Comparison of ENCODE assay signal across 8 cellular contexts in genomic region chr1:179080866-179081695, GRCh38. TPM values are rescaled to one million over a fixed set of nuclear protein-coding genes. Genes with fewer than 3 reads are reported as not detected.
DNase-seq lines count a peak whose midpoint lies in the region; ATAC-seq and TF ChIP-seq lines count a peak whose summit lies in the region.

No MANE protein-coding gene starts in this region.

- in situ Hi-C loops in Panc1 (cut with HindIII; ENCODE audit: low pct_unique_long_range_greater_than_20kb, low sequenced_read_pairs), result no loop called here

- no peak for TF ChIP-seq CTCF in Panc1 (IDR thresholded peaks at IDR 0.05)
- TF ChIP-seq CTCF in colonic mucosa (IDR thresholded peaks at IDR 0.05), result no peak

- peak overlapping the region; percentile 74 to 85 for H3K4me3 ChIP-seq in Panc1 (ENCODE audit: low read depth in 2 of 2, low read length in 2 of 2)
- H3K4me3 ChIP-seq in colonic mucosa, result peak overlapping the region; percentile 99
- peak overlapping the region; percentile 76 for H3K4me3 ChIP-seq in urinary bladder (ENCODE audit: low read depth, low read length)

- H3K4me1 ChIP-seq in Panc1 (ENCODE audit: control insufficient read depth, insufficient read depth, low read length) (peaks cover 5% of the 10 kb centered on the region; the same call in 1 of the 2 replicates), colonic mucosa (peaks cover 5% of the 10 kb centered on the region), urinary bladder (ENCODE audit: insufficient read depth) (peaks cover 3% of the 10 kb centered on the region)

- CTCF ChIA-PET in Panc1 (lab: Charles Lee), result interaction anchor here (0.6 kb wide), 1 partner anchor 249 kb away, joined by 3 read pairs; no protein-coding TSS in a partner anchor

- POLR2A ChIA-PET in Panc1 (lab: Charles Lee), result interaction anchor here (0.7 kb wide), 1 partner anchor 170 kb away, joined by 11 read pairs; no protein-coding TSS in a partner anchor

- BruUV-seq in Panc1 (replicated peaks; lab: Mats Ljungman, UMichigan), result TSS peak; percentile 90

- WGBS in urinary bladder, result 35% methylated on average over 18 of the region's 18 CpGs

- H3K9ac ChIP-seq in colonic mucosa (ENCODE audit: low read depth in 2 of 2, low read length in 2 of 2), result peak overlapping the region; percentile 94 to 96

- no peaks in the 10 kb centered on the region for H3K9me3 ChIP-seq in Panc1 (ENCODE audit: control insufficient read depth, insufficient read depth, low read depth, low read length)
- no peaks in the 10 kb centered on the region for H3K9me3 ChIP-seq in colonic mucosa

- H3K27ac ChIP-seq in Panc1 (ENCODE audit: low read length), result peak overlapping the region; percentile 91
- peak overlapping the region; percentile 92 for H3K27ac ChIP-seq in colonic mucosa
- no peak overlapping the region for H3K27ac ChIP-seq in urinary bladder (ENCODE audit: low read depth)

- H3K36me3 ChIP-seq in Panc1 (ENCODE audit: control insufficient read depth, insufficient read depth, low read length) (peaks cover 2% of the 10 kb centered on the region; the same call in 1 of the 2 replicates), colonic mucosa (no peaks in the 10 kb centered on the region), urinary bladder (ENCODE audit: insufficient read depth) (no peaks in the 10 kb centered on the region)

- DNase-seq in CD1c-positive myeloid dendritic cell (ENCODE audit: extremely low spot score) (peak; percentile 87), Panc1 (ENCODE audit: low read depth, low spot score) (no peak), colonic mucosa (no peak), myocyte (ENCODE audit: low read depth) (peak; percentile 32), NCI-H446 (lab: John Stamatoyannopoulos, UW) (no peak)

- ATAC-seq in GM21526 (IDR thresholded peaks at IDR 0.05; ENCODE audit: low FRiP score, unreplicated experiment), result peak; percentile 21
- ATAC-seq in Panc1, result peak; percentile 2
- no peak for ATAC-seq in HG03095 (IDR thresholded peaks at IDR 0.05; ENCODE audit: unreplicated experiment)

- H3K27me3 ChIP-seq in Panc1 (ENCODE audit: control insufficient read depth, insufficient read depth, low read length), result no peaks in the 10 kb centered on the region
- no peaks in the 10 kb centered on the region for H3K27me3 ChIP-seq in colonic mucosa

- intact Hi-C loops in Panc1 (cut with micrococcal nuclease; ENCODE audit: unreplicated experiment), result loop anchor here (2.0 to 10.0 kb wide), 3 partner anchors 114 to 288 kb away; partner anchors contain the start of gene SOAT1
- intact Hi-C loops in colonic mucosa (cut with DNase I), result loop anchor here (10.0 kb wide), 1 partner anchor 114 kb away; no protein-coding TSS in a partner anchor

RNA-seq across cellular contexts. Expression of gene TOR3A, which starts 0.8 kb away (rescaled TPM):
- total RNA-seq in Panc1 (2021; ENCODE audit: unreplicated experiment) (51.5 TPM), colonic mucosa (10 to 100 TPM; 21.6 to 41.1 TPM), myocyte (64.2 and 94.8 TPM in 2 replicates), urinary bladder (20.5 TPM)
- 62.3 TPM for polyA plus RNA-seq in Panc1 (2012; ENCODE audit: insufficient read length)
- 38.8 TPM for polyA plus RNA-seq in myocyte (2012)
- polyA plus RNA-seq in urinary bladder, result 37.5 TPM

RNA-seq across cellular contexts. Expression of gene FAM20B, which starts 55.4 kb away (rescaled TPM):
- total RNA-seq in Panc1 (2021; ENCODE audit: unreplicated experiment) (49.9 TPM), colonic mucosa (10 to 100 TPM; 38.9 to 45.1 TPM), myocyte (55.3 and 56.6 TPM in 2 replicates), urinary bladder (37.6 TPM)
- 11.1 TPM for polyA plus RNA-seq in Panc1 (2012; ENCODE audit: insufficient read length)
- 23.9 TPM for polyA plus RNA-seq in myocyte (2012)
- 28.3 TPM for polyA plus RNA-seq in urinary bladder

Comparison
In these comparisons a context has a peak if more than half of its experiments do, and no peak if none do; other contexts are left out.
1. DNase-seq: peak in CD1c-positive myeloid dendritic cell (single experiment) and myocyte (single experiment); none in Panc1 (single experiment), colonic mucosa (single experiment) and NCI-H446 (0 of 2).
2. Peak in every context shown above with its lines, with median percentiles within 50 percentile points of each other: H3K4me3 ChIP-seq.